21 cellular contexts compared by ENCODE assay signal in the genomic region with DNA sequence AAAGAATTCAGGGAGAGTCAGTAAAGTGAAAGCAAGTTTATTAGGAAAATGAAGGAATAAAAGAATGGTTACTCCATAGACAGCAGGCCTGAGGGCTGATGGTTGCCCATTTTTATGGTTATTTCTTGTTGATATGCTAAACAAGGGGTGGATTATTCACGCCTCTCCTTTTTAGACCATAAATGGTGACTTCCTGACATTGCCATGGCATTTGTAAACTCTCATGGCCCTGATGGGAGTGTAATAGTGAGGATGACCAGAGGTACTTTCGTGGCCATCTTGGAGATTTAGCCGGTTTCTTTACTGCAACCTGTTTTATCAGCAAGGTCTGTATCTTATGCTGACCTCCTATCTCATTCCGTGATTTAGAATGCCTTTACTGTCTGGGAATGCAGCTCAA.
"Had no signal": no experiment of that assay in that cellular context is flagged by ENCODE, and none has a peak within 500 bp of the region (broad histone marks: within the 10 kb centered on the region; RNA-seq: fewer than 3 reads in every experiment).

No MANE protein-coding gene starts in this region.

- H3K4me3 Mint-ChIP-seq: activated B cell treated with CpG ODN at 0.5 μM for 24 hours; activated CD4-positive, alpha-beta memory T cell treated with anti-CD3 and anti-CD28 coated beads, Interleukin-2, amount 10 ng/mL, durations not matched to agents 7 days and 5 days; activated CD4-positive, alpha-beta T cell treated with anti-CD3 and anti-CD28 coated beads for 36 hours; activated naive CD4-positive, alpha-beta T cell treated with anti-CD3 and anti-CD28 coated beads for 36 hours; activated naive CD8-positive, alpha-beta T cell treated with anti-CD3 and anti-CD28 coated beads for 36 hours; activated T-helper 17 cell treated with anti-CD3 and anti-CD28 coated beads, Interleukin-2, amount 50 U/mL, for 72 hours; T-helper 17 cell had no signal

- H3K4me3 ChIP-seq: cardiac muscle cell, PC-9 had no signal

- H3K27ac ChIP-seq: brain microvascular endothelial cell, cardiac muscle cell, PC-9 had no signal

- H2AFZ ChIP-seq: PC-9 had no signal

- H3K9me3 Mint-ChIP-seq: activated B cell treated with CpG ODN at 0.5 μM for 24 hours; activated CD4-positive, alpha-beta memory T cell treated with anti-CD3 and anti-CD28 coated beads, Interleukin-2, amount 10 ng/mL, durations not matched to agents 7 days and 5 days; activated naive CD4-positive, alpha-beta T cell treated with anti-CD3 and anti-CD28 coated beads for 36 hours; activated naive CD8-positive, alpha-beta T cell treated with anti-CD3 and anti-CD28 coated beads for 36 hours; activated T-helper 17 cell treated with anti-CD3 and anti-CD28 coated beads, Interleukin-2, amount 50 U/mL, for 72 hours had no signal

- H3K36me3 ChIP-seq: brain microvascular endothelial cell, cardiac muscle cell had no signal

- H3K36me3 Mint-ChIP-seq: activated naive CD8-positive, alpha-beta T cell treated with anti-CD3 and anti-CD28 coated beads for 36 hours had no signal

- ATAC-seq: activated CD4-positive, alpha-beta T cell treated with anti-CD3 and anti-CD28 coated beads for 36 hours; activated T-helper 17 cell treated with anti-CD3 and anti-CD28 coated beads, Interleukin-2, amount 50 U/mL, for 72 hours; T-helper 17 cell had no signal

- H3K27ac Mint-ChIP-seq: activated B cell treated with CpG ODN at 0.5 μM for 24 hours; activated CD4-positive, alpha-beta memory T cell treated with anti-CD3 and anti-CD28 coated beads, Interleukin-2, amount 10 ng/mL, durations not matched to agents 7 days and 5 days; activated CD4-positive, alpha-beta T cell treated with anti-CD3 and anti-CD28 coated beads for 36 hours; activated naive CD4-positive, alpha-beta T cell treated with anti-CD3 and anti-CD28 coated beads for 36 hours; activated naive CD8-positive, alpha-beta T cell treated with anti-CD3 and anti-CD28 coated beads for 36 hours; activated T-helper 17 cell treated with anti-CD3 and anti-CD28 coated beads, Interleukin-2, amount 50 U/mL, for 72 hours; T-helper 17 cell had no signal

- H3K4me2 ChIP-seq: PC-9 had no signal

- DNase-seq: activated B cell treated with CpG ODN at 0.5 μM for 24 hours; activated CD4-positive, alpha-beta memory T cell treated with anti-CD3 and anti-CD28 coated beads, Interleukin-2, amount 10 ng/mL, durations not matched to agents 7 days and 5 days; activated CD4-positive, alpha-beta T cell treated with anti-CD3 and anti-CD28 coated beads for 36 hours; activated CD4-positive, alpha-beta T cell treated with anti-CD3 and anti-CD28 coated beads, Interleukin-2, amount 50 U/mL, for 1 hour; activated gamma-delta T cell; activated naive CD4-positive, alpha-beta T cell treated with anti-CD3 and anti-CD28 coated beads for 36 hours; activated naive CD8-positive, alpha-beta T cell treated with anti-CD3 and anti-CD28 coated beads for 36 hours; activated T-cell treated with anti-CD3 and anti-CD28 coated beads for 4 hours; activated T-cell treated with anti-CD3 and anti-CD28 coated beads, Interleukin-2, amount 50 U/mL, for 48 hours; brain microvascular endothelial cell; MM.1S; NCI-H1105; NCI-H1694 treated with DMSO at 0.1 percent for 48 hours; NCI-H2029 treated with DMSO at 0.1 percent for 48 hours; NCI-H510A treated with DMSO at 0.1 percent for 48 hours; PC-9; SHP77 treated with DMSO at 0.1 percent for 48 hours; T-helper 17 cell; T-helper 9 cell had no signal

- H3K27me3 ChIP-seq: brain microvascular endothelial cell, cardiac muscle cell had no signal

- H3K27me3 Mint-ChIP-seq: activated naive CD8-positive, alpha-beta T cell treated with anti-CD3 and anti-CD28 coated beads for 36 hours had no signal

- H3K4me1 Mint-ChIP-seq: activated B cell treated with CpG ODN at 0.5 μM for 24 hours; activated CD4-positive, alpha-beta memory T cell treated with anti-CD3 and anti-CD28 coated beads, Interleukin-2, amount 10 ng/mL, durations not matched to agents 7 days and 5 days; activated CD4-positive, alpha-beta T cell treated with anti-CD3 and anti-CD28 coated beads for 36 hours; activated naive CD8-positive, alpha-beta T cell treated with anti-CD3 and anti-CD28 coated beads for 36 hours; activated T-helper 17 cell treated with anti-CD3 and anti-CD28 coated beads, Interleukin-2, amount 50 U/mL, for 72 hours; T-helper 17 cell had no signal
